25 cellular contexts compared by ENCODE assay signal in the genomic region with DNA sequence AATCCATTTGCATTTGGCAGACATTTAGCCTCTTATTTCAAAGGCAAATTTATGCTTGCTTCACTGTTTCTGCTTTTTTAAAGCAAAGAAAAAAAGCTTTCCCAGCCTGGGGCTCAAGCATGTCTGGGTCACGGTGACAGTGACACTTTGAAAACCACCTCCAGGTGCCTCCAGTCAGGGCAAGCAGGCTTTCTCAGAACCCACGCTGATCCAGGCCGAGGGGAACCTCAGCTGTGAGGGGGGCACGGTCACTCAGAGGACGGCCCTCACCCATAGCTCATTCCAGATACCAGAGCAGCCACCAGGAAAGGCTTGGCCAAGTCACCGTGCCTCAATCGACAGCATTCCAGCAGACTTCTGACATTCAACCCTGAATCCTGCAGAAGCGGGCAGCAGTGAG. TPM values are rescaled to one million over a fixed set of nuclear protein-coding genes. Genes with fewer than 3 reads are reported as not detected.
DNase-seq lines count a peak whose midpoint lies in the region; ATAC-seq and TF ChIP-seq lines count a peak whose summit lies in the region.
"Had no signal": no experiment of that assay in that cellular context is flagged by ENCODE, and none has a peak within 500 bp of the region (broad histone marks: within the 10 kb centered on the region; RNA-seq: fewer than 3 reads in every experiment).

No MANE protein-coding gene starts in this region.

- POLR2A ChIA-PET in activated naive CD8-positive, alpha-beta T cell treated with anti-CD3 and anti-CD28 coated beads, Interleukin-2, amount 10 ng/mL, durations not matched to agents 7 days and 5 days (lab: Charles Lee) = no interaction called here

- no peak overlapping the region for H3K4me3 ChIP-seq in dorsolateral prefrontal cortex
- H3K4me3 ChIP-seq: GM12878, GM23248 had no signal

- DNase-seq in activated naive CD8-positive, alpha-beta T cell treated with anti-CD3 and anti-CD28 coated beads, Interleukin-2, amount 10 ng/mL, durations not matched to agents 7 days and 5 days = peak; percentile 6
- DNase-seq in activated naive CD8-positive, alpha-beta T cell treated with anti-CD3 and anti-CD28 coated beads for 36 hours = no peak
- DNase-seq in dorsolateral prefrontal cortex (peak in 1 of 10 donors; percentile 31), NCI-H774 (lab: John Stamatoyannopoulos, UW) (no peak), ACHN (no peak)
- no peak for DNase-seq in effector CD8-positive, alpha-beta T cell (lab: John Stamatoyannopoulos, UW)
- DNase-seq: 8988T; BE2C; CD4-positive, CD25-positive, alpha-beta regulatory T cell; CD8-positive, alpha-beta memory T cell; COR-L47; DMS 273 treated with DMSO at 0.1 percent for 48 hours; DMS53; DND-41; EL; GM23248; HFFc6 had no signal

- H3K27me3 ChIP-seq in dorsolateral prefrontal cortex (no peaks in the 10 kb centered on the region), layer of hippocampus (ENCODE audit: control insufficient read depth, insufficient read depth, low read length) (no peaks in the 10 kb centered on the region)
- H3K27me3 ChIP-seq: BE2C had no signal

- no peaks in the 10 kb centered on the region for H3K4me1 Mint-ChIP-seq in activated naive CD8-positive, alpha-beta T cell treated with anti-CD3 and anti-CD28 coated beads, Interleukin-2, amount 10 ng/mL, durations not matched to agents 7 days and 5 days
- no peaks in the 10 kb centered on the region for H3K4me1 Mint-ChIP-seq in activated naive CD8-positive, alpha-beta T cell treated with anti-CD3 and anti-CD28 coated beads for 36 hours
- H3K4me1 Mint-ChIP-seq: CD4-positive, CD25-positive, alpha-beta regulatory T cell; CD8-positive, alpha-beta memory T cell; IgD-negative memory B cell had no signal

- H3K4me3 Mint-ChIP-seq in activated naive CD8-positive, alpha-beta T cell treated with anti-CD3 and anti-CD28 coated beads, Interleukin-2, amount 10 ng/mL, durations not matched to agents 7 days and 5 days = no peak overlapping the region
- no peak overlapping the region for H3K4me3 Mint-ChIP-seq in activated naive CD8-positive, alpha-beta T cell treated with anti-CD3 and anti-CD28 coated beads for 36 hours
- H3K4me3 Mint-ChIP-seq: CD4-positive, CD25-positive, alpha-beta regulatory T cell; CD8-positive, alpha-beta memory T cell; HFFc6; IgD-negative memory B cell had no signal

- in situ Hi-C loops in ACHN (cut with HindIII; ENCODE audit: low pct_ligation_motif_present, low pct_unique_long_range_greater_than_20kb, low sequenced_read_pairs) = no loop called here

- intact Hi-C loops in dorsolateral prefrontal cortex (cut with DNase I) = no loop called here

- H3K27me3 Mint-ChIP-seq in activated naive CD8-positive, alpha-beta T cell treated with anti-CD3 and anti-CD28 coated beads, Interleukin-2, amount 10 ng/mL, durations not matched to agents 7 days and 5 days = no peaks in the 10 kb centered on the region
- peaks cover 8% of the 10 kb centered on the region for H3K27me3 Mint-ChIP-seq in activated naive CD8-positive, alpha-beta T cell treated with anti-CD3 and anti-CD28 coated beads for 36 hours

- H3K27ac Mint-ChIP-seq in activated naive CD8-positive, alpha-beta T cell treated with anti-CD3 and anti-CD28 coated beads, Interleukin-2, amount 10 ng/mL, durations not matched to agents 7 days and 5 days = no peak overlapping the region
- no peak overlapping the region for H3K27ac Mint-ChIP-seq in activated naive CD8-positive, alpha-beta T cell treated with anti-CD3 and anti-CD28 coated beads for 36 hours
- H3K27ac Mint-ChIP-seq: CD4-positive, CD25-positive, alpha-beta regulatory T cell; CD8-positive, alpha-beta memory T cell; HFFc6; IgD-negative memory B cell had no signal

- ATAC-seq in activated naive CD8-positive, alpha-beta T cell treated with anti-CD3 and anti-CD28 coated beads, Interleukin-2, amount 10 ng/mL, durations not matched to agents 7 days and 5 days (ENCODE audit: low read depth) = no peak
- ATAC-seq: GM12878, HCT116, HepG2 had no signal

- H3K9me3 Mint-ChIP-seq in activated naive CD8-positive, alpha-beta T cell treated with anti-CD3 and anti-CD28 coated beads, Interleukin-2, amount 10 ng/mL, durations not matched to agents 7 days and 5 days = peaks cover 2% of the 10 kb centered on the region
- H3K9me3 Mint-ChIP-seq in activated naive CD8-positive, alpha-beta T cell treated with anti-CD3 and anti-CD28 coated beads for 36 hours = no peaks in the 10 kb centered on the region
- H3K9me3 Mint-ChIP-seq: HFFc6 had no signal

- TF ChIP-seq CTCF in dorsolateral prefrontal cortex (IDR thresholded peaks at IDR 0.05 in 54 of 56, conservative IDR thresholded peaks at IDR 0.05 in 2 of 56; ENCODE audit: low read depth in 1 of 56, partially characterized antibody in 56 of 56) = no peak

- peak overlapping the region in 33 of 59 donors; percentile 4 to 69 (median 36) for H3K27ac ChIP-seq in dorsolateral prefrontal cortex
- peak overlapping the region; percentile 30 for H3K27ac ChIP-seq in layer of hippocampus (ENCODE audit: low read depth, low read length)
- peak overlapping the region; percentile 10 for H3K27ac ChIP-seq in temporal lobe (ENCODE audit: low read depth, low read length)
- H3K27ac ChIP-seq: GM23248, HL-60 had no signal

- no peaks in the 10 kb centered on the region for H3K36me3 Mint-ChIP-seq in activated naive CD8-positive, alpha-beta T cell treated with anti-CD3 and anti-CD28 coated beads, Interleukin-2, amount 10 ng/mL, durations not matched to agents 7 days and 5 days
- H3K36me3 Mint-ChIP-seq in activated naive CD8-positive, alpha-beta T cell treated with anti-CD3 and anti-CD28 coated beads for 36 hours = no peaks in the 10 kb centered on the region
- H3K36me3 Mint-ChIP-seq: CD4-positive, CD25-positive, alpha-beta regulatory T cell; CD8-positive, alpha-beta memory T cell; IgD-negative memory B cell had no signal

RNA-seq across cellular contexts. Expression of gene PPP2R2C, which starts 57.1 kb away (rescaled TPM):
- total RNA-seq in activated naive CD8-positive, alpha-beta T cell treated with anti-CD3 and anti-CD28 coated beads, Interleukin-2, amount 10 ng/mL, durations not matched to agents 7 days and 5 days = not detected
- not detected for total RNA-seq in activated naive CD8-positive, alpha-beta T cell treated with anti-CD3 and anti-CD28 coated beads for 36 hours
- total RNA-seq in dorsolateral prefrontal cortex (100 to 1,000 TPM; 133 to 356 (median 270) TPM), temporal lobe (59.5 TPM)
- total RNA-seq: A673; CD4-positive, CD25-positive, alpha-beta regulatory T cell; CD8-positive, alpha-beta memory T cell; GM23248 had no signal

Comparison
In these comparisons a context has a peak if more than half of its experiments do, and no peak if none do; other contexts are left out.
1. RNA of gene PPP2R2C, which starts 57.1 kb away (total RNA-seq): 133 to 356 TPM in dorsolateral prefrontal cortex and 59.5 TPM in temporal lobe (single experiment); not detected in activated naive CD8-positive, alpha-beta T cell treated with anti-CD3 and anti-CD28 coated beads, Interleukin-2, amount 10 ng/mL, durations not matched to agents 7 days and 5 days and not detected in activated naive CD8-positive, alpha-beta T cell treated with anti-CD3 and anti-CD28 coated beads for 36 hours; every median in the first group is over 10 times any median in the second.
2. Peak in every context shown above with its lines, with median percentiles within 50 percentile points of each other: H3K27ac ChIP-seq.